Comparison of ENCODE assay signal across 8 cellular contexts in the genomic region with DNA sequence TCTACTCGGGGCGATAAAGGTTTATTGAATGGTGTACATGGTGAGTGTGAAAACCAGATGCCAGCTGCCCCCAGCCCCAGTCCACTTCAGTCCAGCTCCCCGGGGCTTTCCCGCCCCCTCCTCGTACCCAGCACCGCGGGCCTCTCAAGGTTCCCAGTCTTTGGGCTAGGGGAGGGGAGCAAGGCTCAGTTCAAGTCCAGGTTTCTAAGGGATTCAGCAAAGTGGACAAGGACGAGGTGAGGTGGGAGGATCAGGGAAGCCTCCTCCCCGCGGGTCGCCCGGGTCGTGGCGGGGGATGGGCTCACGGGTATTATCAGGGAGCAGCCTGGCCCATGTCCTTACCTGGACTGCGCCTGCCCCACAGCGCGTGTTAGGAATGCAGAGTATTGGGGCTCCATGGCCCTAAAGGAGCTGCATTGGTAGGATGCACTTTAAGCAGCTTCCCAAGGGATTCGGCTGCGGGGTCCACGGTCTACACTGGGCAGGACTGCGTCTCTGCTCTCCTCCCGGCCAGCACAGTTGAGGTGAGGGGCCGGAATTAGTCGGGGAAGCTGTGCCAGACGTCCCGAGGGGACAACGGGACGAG. TPM values are rescaled to one million over a fixed set of nuclear protein-coding genes. Genes with fewer than 3 reads are reported as not detected.
DNase-seq lines count a peak whose midpoint lies in the region; ATAC-seq and TF ChIP-seq lines count a peak whose summit lies in the region.

No MANE protein-coding gene starts in this region.

- H3K36me3 ChIP-seq in mesendoderm (ENCODE audit: control insufficient read depth, insufficient read depth, low read length) (peaks cover 2% of the 10 kb centered on the region), upper lobe of left lung (no peaks in the 10 kb centered on the region)

- TF ChIP-seq EP300 in upper lobe of left lung (IDR thresholded peaks at IDR 0.05), result no peak

- H3K4me1 Mint-ChIP-seq in brain, result peaks cover 38% of the 10 kb centered on the region

- H3K27me3 ChIP-seq in mesendoderm (ENCODE audit: insufficient read depth, low read length, poor library complexity) (peaks cover 15% of the 10 kb centered on the region), upper lobe of left lung (no peaks in the 10 kb centered on the region)

- ATAC-seq in HG03442 (IDR thresholded peaks at IDR 0.05; ENCODE audit: unreplicated experiment), result peak; percentile 1
- ATAC-seq in upper lobe of left lung (ENCODE audit: low FRiP score in 2 of 2), result peak in 1 of 2 donors; percentile 44
- ATAC-seq in GM18909 (IDR thresholded peaks at IDR 0.05; ENCODE audit: poor library complexity, unreplicated experiment), result no peak

- H3K27me3 Mint-ChIP-seq in brain, result peaks cover 28% of the 10 kb centered on the region

- TF ChIP-seq CTCF in brain (conservative IDR thresholded peaks at IDR 0.05), result no peak
- TF ChIP-seq CTCF in upper lobe of left lung (IDR thresholded peaks at IDR 0.05), result no peak

- peaks cover 10% of the 10 kb centered on the region for H3K79me1 ChIP-seq in mesendoderm (ENCODE audit: low read length)

- H3K4me2 ChIP-seq in mesendoderm (ENCODE audit: low read length), result peak overlapping the region; percentile 73

- H3K23ac ChIP-seq in mesendoderm (ENCODE audit: low read length), result no peak overlapping the region

- H3K4me3 ChIP-seq in mesendoderm (ENCODE audit: low read length), result no peak overlapping the region
- H3K4me3 ChIP-seq in upper lobe of left lung, result peak overlapping the region in 3 of 4 donors; percentile 95 to 98 (median 97)

- no peak overlapping the region for H4K8ac ChIP-seq in mesendoderm (ENCODE audit: low read depth, low read length)

- no peak overlapping the region for H4K5ac ChIP-seq in mesendoderm (ENCODE audit: low read length)

- no peak overlapping the region for H3K18ac ChIP-seq in mesendoderm (ENCODE audit: low read length)

- H2BK120ac ChIP-seq in mesendoderm (ENCODE audit: low read depth, low read length), result no peak overlapping the region

- peak overlapping the region; percentile 61 for H3K56ac ChIP-seq in mesendoderm (ENCODE audit: low read length)

- H3K4me1 ChIP-seq in mesendoderm (ENCODE audit: control insufficient read depth, low read depth, low read length) (peaks cover 6% of the 10 kb centered on the region), upper lobe of left lung (peaks cover 37 to 48% (median 46%) of the 10 kb centered on the region in 4 donors)

- no peak overlapping the region for H2BK5ac ChIP-seq in mesendoderm (ENCODE audit: low read length)

- H3K9me3 Mint-ChIP-seq in brain, result peaks cover 0 to 11% (median 4%) of the 10 kb centered on the region in 5 experiments

- no peak overlapping the region for H2AK5ac ChIP-seq in mesendoderm (ENCODE audit: low read length)

- TF ChIP-seq POLR2A in upper lobe of left lung (IDR thresholded peaks at IDR 0.05), result no peak

- WGBS in mesendoderm (ENCODE audit: extremely low coverage, insufficient coverage, low lambda C conversion rate), result no CpG with 5 or more reads among the region's 29 CpGs
- 1 to 3% methylated on average over 12 to 24 of the region's 29 CpGs for WGBS in upper lobe of left lung, 2 donors

- peak overlapping the region; percentile 26 for H3K9ac ChIP-seq in mesendoderm (ENCODE audit: low read length)

- H3K4me3 Mint-ChIP-seq in brain, result peak overlapping the region; percentile 91 to 97 (median 94)

- H3K9me3 ChIP-seq in upper lobe of left lung, result no peaks in the 10 kb centered on the region

- no peak overlapping the region for H2BK15ac ChIP-seq in mesendoderm (replicated peaks; ENCODE audit: low read depth)

- DNase-seq in COLO668 (lab: John Stamatoyannopoulos, UW; ENCODE audit: unreplicated experiment) (peak; percentile 11), mesendoderm (no peak), upper lobe of left lung (peak in 1 of 2 donors; percentile 82), epidermal melanocyte (ENCODE audit: insufficient read length, low spot score) (no peak), midbrain (lab: John Stamatoyannopoulos, UW) (no peak)

- H3K36me3 Mint-ChIP-seq in brain, result peaks cover 14% of the 10 kb centered on the region

- H3K79me2 ChIP-seq in mesendoderm (ENCODE audit: control insufficient read depth, insufficient read depth, low read length), result peaks cover 10% of the 10 kb centered on the region

- peak overlapping the region; percentile 84 to 99 (median 96) for H3K27ac Mint-ChIP-seq in brain

- H3K27ac ChIP-seq in mesendoderm (ENCODE audit: low read depth, low read length) (no peak overlapping the region), upper lobe of left lung (peak overlapping the region; percentile 94 to 97 (median 96))

- no peak overlapping the region for H3K4ac ChIP-seq in mesendoderm (ENCODE audit: low read depth, low read length)

RNA-seq across cellular contexts. Expression of a gene that starts 0.5 kb away (rescaled TPM):
- 22.3 TPM for polyA plus RNA-seq in brain (ENCODE audit: insufficient read depth, low read depth, low replicate concordance)
- 18.7 TPM for polyA plus RNA-seq in mesendoderm (2013, experiment 1 of 2)
- polyA plus RNA-seq in mesendoderm (2013, experiment 2 of 2), result 18.7 TPM
- total RNA-seq in upper lobe of left lung, result 100 to 1,000 TPM in 1 of 6 donors, 10 to 100 TPM in 5; 48.2 to 236 (median 83.5) TPM
